ENCODE assay signal across 7 cellular contexts in the genomic region with DNA sequence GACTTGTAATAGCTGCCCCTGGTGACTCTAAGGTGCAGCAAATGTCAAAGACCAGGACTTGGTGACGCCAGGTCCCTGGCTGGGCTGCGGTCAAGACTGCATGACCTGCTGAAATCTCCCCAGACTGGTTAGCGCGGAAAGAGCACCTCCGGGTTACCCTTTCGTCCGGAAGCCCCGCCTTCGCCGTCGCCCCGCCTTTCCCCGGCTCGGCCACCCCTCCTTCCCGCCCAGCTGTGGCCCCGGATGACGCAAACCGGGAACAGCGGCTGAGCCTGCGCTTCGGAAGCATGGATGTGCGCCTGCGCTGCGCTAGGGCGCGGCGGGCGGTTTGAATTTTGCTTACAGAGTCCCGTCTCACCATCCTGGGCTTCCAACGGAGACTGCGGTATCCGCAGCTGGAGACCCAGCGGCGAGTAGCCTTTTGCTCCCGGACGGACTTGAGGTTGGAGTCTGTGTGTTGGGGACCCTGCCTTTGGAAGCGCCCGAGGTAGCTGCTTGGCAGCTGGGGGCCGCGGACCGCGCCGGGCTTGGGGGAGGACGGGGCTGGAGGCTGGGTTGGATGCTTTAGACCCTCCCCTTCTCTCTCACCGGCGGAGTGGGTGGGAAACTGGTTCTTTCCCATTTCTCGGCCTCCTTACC. TPM values are rescaled to one million over a fixed set of nuclear protein-coding genes. Genes with fewer than 3 reads are reported as not detected.
DNase-seq lines count a peak whose midpoint lies in the region; ATAC-seq and TF ChIP-seq lines count a peak whose summit lies in the region.

A gene with protein sequence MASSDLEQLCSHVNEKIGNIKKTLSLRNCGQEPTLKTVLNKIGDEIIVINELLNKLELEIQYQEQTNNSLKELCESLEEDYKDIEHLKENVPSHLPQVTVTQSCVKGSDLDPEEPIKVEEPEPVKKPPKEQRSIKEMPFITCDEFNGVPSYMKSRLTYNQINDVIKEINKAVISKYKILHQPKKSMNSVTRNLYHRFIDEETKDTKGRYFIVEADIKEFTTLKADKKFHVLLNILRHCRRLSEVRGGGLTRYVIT (plus strand): TSS at position 294 of the 639 bp plus-strand sequence. CDS start 785 bp downstream, outside the sequence.

- H2AFZ ChIP-seq in hepatocyte = peak within 1 kb of the TSS; percentile 90

- no peaks in the 10 kb centered on the region for H3K27me3 ChIP-seq in hepatocyte

- no peaks in the 10 kb centered on the region for H3K9me3 ChIP-seq in hepatocyte (ENCODE audit: low read depth)

- no peaks in the 10 kb centered on the region for H4K20me1 ChIP-seq in hepatocyte (ENCODE audit: insufficient read depth, poor library complexity, severe bottlenecking)

- H3K79me2 ChIP-seq in hepatocyte = peaks cover 10% of the 10 kb centered on the region

- peak within 1 kb of the TSS; percentile 80 for H3K4me3 ChIP-seq in astrocyte of the spinal cord (ENCODE audit: low read depth, low read length)
- peak within 1 kb of the TSS; percentile 68 for H3K4me3 ChIP-seq in hepatocyte

- H3K36me3 ChIP-seq in hepatocyte (replicated peaks; ENCODE audit: insufficient read depth, low read depth) = no peaks in the 10 kb centered on the region

- peak within 1 kb of the TSS; percentile 95 for H3K27ac ChIP-seq in hepatocyte

- H3K4me2 ChIP-seq in hepatocyte = peak within 1 kb of the TSS; percentile 96

- DNase-seq in NCI-H2081 (lab: John Stamatoyannopoulos, UW) (peak; percentile 86 to 89), T1000 (lab: John Stamatoyannopoulos, UW) (peak; percentile 86), astrocyte of the spinal cord (ENCODE audit: low read depth, low spot score) (peak; percentile 94), hepatocyte (ENCODE audit: low spot score) (peak; percentile 97), renal cortical epithelial cell (ENCODE audit: low read depth) (peak; percentile 79)

- ATAC-seq in GM18508 (IDR thresholded peaks at IDR 0.05; ENCODE audit: insufficient read depth, unreplicated experiment) = peak; percentile 72
- peak; percentile 91 for ATAC-seq in HG03025 (IDR thresholded peaks at IDR 0.05; ENCODE audit: low FRiP score, unreplicated experiment)

- H3K4me1 ChIP-seq in hepatocyte (ENCODE audit: insufficient read depth) = no peaks in the 10 kb centered on the region

- no peak for TF ChIP-seq CTCF in astrocyte of the spinal cord (IDR thresholded peaks at IDR 0.05; ENCODE audit: low read depth, low read length)
- TF ChIP-seq CTCF in hepatocyte (IDR thresholded peaks at IDR 0.05; ENCODE audit: poor library complexity) = no peak

- in situ Hi-C loops in astrocyte of the spinal cord (cut with HindIII; ENCODE audit: low sequenced_read_pairs) = no loop called here

- H3K9me2 ChIP-seq in hepatocyte (replicated peaks; ENCODE audit: insufficient read depth) = no peaks in the 10 kb centered on the region

- under 1% methylated on average over 40 of the region's 47 CpGs for WGBS in hepatocyte (ENCODE audit: low lambda C conversion rate, missing lambda C conversion rate)

RNA-seq across cellular contexts. Expression of the gene that starts here (rescaled TPM):
- total RNA-seq in hepatocyte (5.5 and 7.5 TPM in 2 replicates), renal cortical epithelial cell (0.20 and 7.8 TPM in 2 replicates)
- polyA plus RNA-seq in hepatocyte = 1.5 and 4.0 TPM in 2 replicates

Comparison
In these comparisons a context has a peak if more than half of its experiments do, and no peak if none do; other contexts are left out.
1. Peak in every context shown above with its lines: DNase-seq, ATAC-seq, H3K4me3 ChIP-seq and H3K27ac ChIP-seq.